33 cellular contexts compared by ENCODE assay signal in the genomic region with DNA sequence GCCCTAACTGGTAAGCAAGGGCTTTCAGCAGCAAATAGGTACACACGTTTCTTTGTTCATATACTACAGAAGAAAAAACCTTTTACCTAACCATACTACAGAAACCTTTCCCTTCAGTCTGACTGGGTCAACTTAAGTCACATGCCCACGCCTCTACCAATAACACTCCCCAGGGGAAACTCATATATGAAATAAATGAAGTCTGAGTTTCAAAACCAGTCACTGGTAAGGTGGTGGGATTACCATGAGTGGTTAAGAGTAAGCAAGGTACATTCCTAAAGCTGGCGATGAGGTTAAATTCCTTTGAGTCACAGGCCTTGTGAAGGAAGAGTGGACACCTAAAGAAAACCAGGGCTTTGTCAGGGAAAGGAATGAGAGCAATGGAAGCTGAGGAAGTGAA. TPM values are rescaled to one million over a fixed set of nuclear protein-coding genes. Genes with fewer than 3 reads are reported as not detected.
DNase-seq lines count a peak whose midpoint lies in the region; ATAC-seq and TF ChIP-seq lines count a peak whose summit lies in the region.
"Had no signal": no experiment of that assay in that cellular context is flagged by ENCODE, and none has a peak within 500 bp of the region (broad histone marks: within the 10 kb centered on the region; RNA-seq: fewer than 3 reads in every experiment).

No MANE protein-coding gene starts in this region.

- peak; percentile 61 for ATAC-seq in activated CD4-positive, alpha-beta T cell treated with anti-CD3 and anti-CD28 coated beads for 36 hours
- peak; percentile 61 for ATAC-seq in HG02885 (IDR thresholded peaks at IDR 0.05; ENCODE audit: poor library complexity, unreplicated experiment)
- ATAC-seq in stimulated activated naive CD8-positive, alpha-beta T cell treated with anti-CD3 and anti-CD28 coated beads, Interleukin-15, amount 100 ng/mL, for 72 hours = peak; percentile 63
- ATAC-seq: gastroesophageal sphincter; left cardiac atrium; naive thymus-derived CD8-positive, alpha-beta T cell; Panc1; sciatic nerve had no signal

- peak overlapping the region; percentile 4; the same call in 1 of the 2 replicates for H3K4me2 ChIP-seq in OCI-LY3 (ENCODE audit: low read length)

- H3K4me1 ChIP-seq in OCI-LY3 (ENCODE audit: low read length) = peaks cover 17% of the 10 kb centered on the region
- H3K4me1 ChIP-seq: gastroesophageal sphincter, upper lobe of left lung had no signal

- TF ChIP-seq CTCF in OCI-LY3 (IDR thresholded peaks at IDR 0.05; ENCODE audit: low read depth, low read length) = no peak

- H4K20me1 ChIP-seq in OCI-LY3 (ENCODE audit: insufficient read depth, low read length) = no peaks in the 10 kb centered on the region

- intact Hi-C loops in activated CD4-positive, alpha-beta T cell treated with anti-CD3 and anti-CD28 coated beads for 36 hours (cut with DNase I, micrococcal nuclease) = no loop called here
- intact Hi-C loops in activated CD4-positive, alpha-beta T cell treated with anti-CD3 and anti-CD28 coated beads, Interleukin-2, amount 10 ng/mL, durations not matched to agents 24 days and 14 days (cut with micrococcal nuclease) = no loop called here

- no peaks in the 10 kb centered on the region for H3K79me2 ChIP-seq in OCI-LY3 (ENCODE audit: low read length)

- H3K36me3 Mint-ChIP-seq in activated CD4-positive, alpha-beta T cell treated with anti-CD3 and anti-CD28 coated beads for 36 hours (ENCODE audit: low read depth) = no peaks in the 10 kb centered on the region
- no peaks in the 10 kb centered on the region for H3K36me3 Mint-ChIP-seq in activated CD4-positive, alpha-beta T cell treated with anti-CD3 and anti-CD28 coated beads, Interleukin-2, amount 10 ng/mL, durations not matched to agents 24 days and 14 days (ENCODE audit: low read depth)
- H3K36me3 Mint-ChIP-seq in activated CD4-positive, alpha-beta memory T cell treated with anti-CD3 and anti-CD28 coated beads, Interleukin-2, amount 10 ng/mL, durations not matched to agents 7 days and 5 days (ENCODE audit: low read depth) = no peaks in the 10 kb centered on the region
- H3K36me3 Mint-ChIP-seq: naive thymus-derived CD8-positive, alpha-beta T cell had no signal

- DNase-seq in activated CD4-positive, alpha-beta T cell treated with anti-CD3 and anti-CD28 coated beads for 36 hours = peak; percentile 6
- no peak for DNase-seq in activated CD4-positive, alpha-beta T cell treated with anti-CD3 and anti-CD28 coated beads, Interleukin-2, amount 10 ng/mL, durations not matched to agents 24 days and 14 days
- no peak for DNase-seq in stimulated activated naive CD8-positive, alpha-beta T cell treated with anti-CD3 and anti-CD28 coated beads, Interleukin-15, amount 100 ng/mL, for 72 hours
- no peak for DNase-seq in dedifferentiated amniotic fluid mesenchymal stem cell (ENCODE audit: extremely low spot score)
- DNase-seq in inferior parietal cortex (ENCODE audit: extremely low spot score) = no peak
- no peak for DNase-seq in activated CD4-positive, alpha-beta memory T cell treated with anti-CD3 and anti-CD28 coated beads, Interleukin-2, amount 10 ng/mL, durations not matched to agents 7 days and 5 days
- DNase-seq: activated CD4-positive, alpha-beta T cell treated with anti-CD3 and anti-CD28 coated beads for 1 hour; activated effector memory CD4-positive, alpha-beta T cell treated with anti-CD3 and anti-CD28 coated beads, Interleukin-2, amount 50 U/mL, for 16 hours; activated T-cell treated with anti-CD3 and anti-CD28 coated beads for 4 hours; aorta; C1 segment of cervical spinal cord; DMS153; hippocampal formation; Kasumi-1; left cardiac atrium; naive thymus-derived CD8-positive, alpha-beta T cell; NCI-H1417 treated with DMSO at 0.1 percent for 48 hours; NCI-H2081; NCI-H2227 treated with DMSO at 0.1 percent for 48 hours; NCI-H748 treated with DMSO at 0.1 percent for 48 hours; SHP77 treated with DMSO at 0.1 percent for 48 hours; stimulated activated CD8-positive, alpha-beta memory T cell treated with anti-CD3 and anti-CD28 coated beads, Interleukin-4, amount 100 ng/mL, for 48 hours; upper lobe of left lung had no signal

- H3K9ac ChIP-seq in OCI-LY3 (ENCODE audit: low read length) = no peak overlapping the region

- no peaks in the 10 kb centered on the region for H3K36me3 ChIP-seq in OCI-LY3 (replicated peaks; ENCODE audit: low read depth, low read length)
- H3K36me3 ChIP-seq: gastroesophageal sphincter, upper lobe of left lung had no signal

- POLR2A ChIA-PET in activated CD4-positive, alpha-beta T cell treated with anti-CD3 and anti-CD28 coated beads for 36 hours (lab: Charles Lee) = no interaction called here
- POLR2A ChIA-PET in activated CD4-positive, alpha-beta memory T cell treated with anti-CD3 and anti-CD28 coated beads, Interleukin-2, amount 10 ng/mL, durations not matched to agents 7 days and 5 days (lab: Charles Lee) = interaction anchor here (1.6 kb wide), 1 partner anchor 36 kb away, joined by 4 read pairs; no protein-coding TSS in a partner anchor

- no peaks in the 10 kb centered on the region for H3K9me3 ChIP-seq in OCI-LY3 (ENCODE audit: insufficient read depth, low read length)
- H3K9me3 ChIP-seq: gastroesophageal sphincter, upper lobe of left lung had no signal

- peak overlapping the region; percentile 45; the same call in 1 of the 2 replicates for H2AFZ ChIP-seq in OCI-LY3 (ENCODE audit: low read depth, low read length)

- H3K27me3 Mint-ChIP-seq in activated CD4-positive, alpha-beta T cell treated with anti-CD3 and anti-CD28 coated beads for 36 hours = peaks cover 16% of the 10 kb centered on the region
- H3K27me3 Mint-ChIP-seq in activated CD4-positive, alpha-beta T cell treated with anti-CD3 and anti-CD28 coated beads, Interleukin-2, amount 10 ng/mL, durations not matched to agents 24 days and 14 days = peaks cover 32% of the 10 kb centered on the region
- H3K27me3 Mint-ChIP-seq in stimulated activated naive CD8-positive, alpha-beta T cell treated with anti-CD3 and anti-CD28 coated beads, Interleukin-15, amount 100 ng/mL, for 72 hours = peaks cover 22% of the 10 kb centered on the region
- H3K27me3 Mint-ChIP-seq in activated CD4-positive, alpha-beta memory T cell treated with anti-CD3 and anti-CD28 coated beads, Interleukin-2, amount 10 ng/mL, durations not matched to agents 7 days and 5 days = peaks cover 21% of the 10 kb centered on the region

- H3K4me3 Mint-ChIP-seq in activated CD4-positive, alpha-beta T cell treated with anti-CD3 and anti-CD28 coated beads for 36 hours = no peak overlapping the region
- H3K4me3 Mint-ChIP-seq in activated CD4-positive, alpha-beta T cell treated with anti-CD3 and anti-CD28 coated beads, Interleukin-2, amount 10 ng/mL, durations not matched to agents 24 days and 14 days = no peak overlapping the region
- H3K4me3 Mint-ChIP-seq in stimulated activated naive CD8-positive, alpha-beta T cell treated with anti-CD3 and anti-CD28 coated beads, Interleukin-15, amount 100 ng/mL, for 72 hours = no peak overlapping the region
- no peak overlapping the region for H3K4me3 Mint-ChIP-seq in activated CD4-positive, alpha-beta memory T cell treated with anti-CD3 and anti-CD28 coated beads, Interleukin-2, amount 10 ng/mL, durations not matched to agents 7 days and 5 days
- H3K4me3 Mint-ChIP-seq: activated naive CD8-positive, alpha-beta T cell; naive thymus-derived CD8-positive, alpha-beta T cell; T-helper 2 cell treated with Interferon-gamma antibody and Interleukin-4, amounts not matched to agents 5 μg/mL and 100 μg/mL, for 36 hours had no signal

- no peaks in the 10 kb centered on the region for H3K27me3 ChIP-seq in OCI-LY3 (ENCODE audit: low read depth, low read length)
- H3K27me3 ChIP-seq: upper lobe of left lung had no signal

- no peaks in the 10 kb centered on the region for H3K4me1 Mint-ChIP-seq in activated CD4-positive, alpha-beta T cell treated with anti-CD3 and anti-CD28 coated beads for 36 hours
- no peaks in the 10 kb centered on the region for H3K4me1 Mint-ChIP-seq in activated CD4-positive, alpha-beta T cell treated with anti-CD3 and anti-CD28 coated beads, Interleukin-2, amount 10 ng/mL, durations not matched to agents 24 days and 14 days
- no peaks in the 10 kb centered on the region for H3K4me1 Mint-ChIP-seq in stimulated activated naive CD8-positive, alpha-beta T cell treated with anti-CD3 and anti-CD28 coated beads, Interleukin-15, amount 100 ng/mL, for 72 hours
- no peaks in the 10 kb centered on the region for H3K4me1 Mint-ChIP-seq in activated CD4-positive, alpha-beta memory T cell treated with anti-CD3 and anti-CD28 coated beads, Interleukin-2, amount 10 ng/mL, durations not matched to agents 7 days and 5 days

- H3K9me3 Mint-ChIP-seq in activated CD4-positive, alpha-beta T cell treated with anti-CD3 and anti-CD28 coated beads for 36 hours (ENCODE audit: low read depth) = no peaks in the 10 kb centered on the region
- H3K9me3 Mint-ChIP-seq in activated CD4-positive, alpha-beta T cell treated with anti-CD3 and anti-CD28 coated beads, Interleukin-2, amount 10 ng/mL, durations not matched to agents 24 days and 14 days = no peaks in the 10 kb centered on the region
- H3K9me3 Mint-ChIP-seq in stimulated activated naive CD8-positive, alpha-beta T cell treated with anti-CD3 and anti-CD28 coated beads, Interleukin-15, amount 100 ng/mL, for 72 hours = no peaks in the 10 kb centered on the region
- H3K9me3 Mint-ChIP-seq in activated CD4-positive, alpha-beta memory T cell treated with anti-CD3 and anti-CD28 coated beads, Interleukin-2, amount 10 ng/mL, durations not matched to agents 7 days and 5 days = no peaks in the 10 kb centered on the region
- H3K9me3 Mint-ChIP-seq: naive thymus-derived CD8-positive, alpha-beta T cell; T-helper 2 cell treated with Interferon-gamma antibody and Interleukin-4, amounts not matched to agents 5 μg/mL and 100 μg/mL, for 36 hours had no signal

- no peak overlapping the region for H3K27ac Mint-ChIP-seq in activated CD4-positive, alpha-beta T cell treated with anti-CD3 and anti-CD28 coated beads for 36 hours
- H3K27ac Mint-ChIP-seq in activated CD4-positive, alpha-beta T cell treated with anti-CD3 and anti-CD28 coated beads, Interleukin-2, amount 10 ng/mL, durations not matched to agents 24 days and 14 days = no peak overlapping the region
- H3K27ac Mint-ChIP-seq in stimulated activated naive CD8-positive, alpha-beta T cell treated with anti-CD3 and anti-CD28 coated beads, Interleukin-15, amount 100 ng/mL, for 72 hours = no peak overlapping the region
- H3K27ac Mint-ChIP-seq in activated CD4-positive, alpha-beta memory T cell treated with anti-CD3 and anti-CD28 coated beads, Interleukin-2, amount 10 ng/mL, durations not matched to agents 7 days and 5 days = no peak overlapping the region
- H3K27ac Mint-ChIP-seq: activated naive CD8-positive, alpha-beta T cell; progenitor cell of endocrine pancreas; T-helper 2 cell treated with Interferon-gamma antibody and Interleukin-4, amounts not matched to agents 5 μg/mL and 100 μg/mL, for 36 hours had no signal

- no peak overlapping the region for H3K27ac ChIP-seq in OCI-LY3 (ENCODE audit: low read length)
- H3K27ac ChIP-seq: 22Rv1, gastroesophageal sphincter, upper lobe of left lung had no signal

- CTCF ChIA-PET in activated CD4-positive, alpha-beta T cell treated with anti-CD3 and anti-CD28 coated beads for 36 hours (lab: Charles Lee) = no interaction called here
- CTCF ChIA-PET in activated CD4-positive, alpha-beta memory T cell treated with anti-CD3 and anti-CD28 coated beads, Interleukin-2, amount 10 ng/mL, durations not matched to agents 7 days and 5 days (lab: Charles Lee) = interaction anchor here (1.6 kb wide), 1 partner anchor 16 kb away, joined by 4 read pairs; no protein-coding TSS in a partner anchor

- H3K4me3 ChIP-seq in OCI-LY3 (ENCODE audit: low read length) = no peak overlapping the region
- H3K4me3 ChIP-seq: gastroesophageal sphincter, lung, upper lobe of left lung had no signal

RNA-seq across cellular contexts. Expression of gene KIF20B, which starts 21.4 kb away (rescaled TPM):
- 10 to 100 TPM; 74.6 to 86.2 TPM for total RNA-seq in activated CD4-positive, alpha-beta T cell treated with anti-CD3 and anti-CD28 coated beads for 36 hours
- 55.0 and 55.6 TPM in 2 replicates for total RNA-seq in activated CD4-positive, alpha-beta T cell treated with anti-CD3 and anti-CD28 coated beads, Interleukin-2, amount 10 ng/mL, durations not matched to agents 24 days and 14 days
- total RNA-seq in activated CD4-positive, alpha-beta memory T cell treated with anti-CD3 and anti-CD28 coated beads, Interleukin-2, amount 10 ng/mL, durations not matched to agents 7 days and 5 days = 10 to 100 TPM; 82.1 to 83.5 TPM

RNA-seq across cellular contexts. Expression of gene PANK1, which starts 34.9 kb away (rescaled TPM):
- total RNA-seq in activated CD4-positive, alpha-beta T cell treated with anti-CD3 and anti-CD28 coated beads for 36 hours = 1 to 10 TPM; 3.2 to 4.0 TPM
- total RNA-seq in activated CD4-positive, alpha-beta T cell treated with anti-CD3 and anti-CD28 coated beads, Interleukin-2, amount 10 ng/mL, durations not matched to agents 24 days and 14 days = 4.8 and 4.9 TPM in 2 replicates
- total RNA-seq in activated CD4-positive, alpha-beta memory T cell treated with anti-CD3 and anti-CD28 coated beads, Interleukin-2, amount 10 ng/mL, durations not matched to agents 7 days and 5 days = 1 to 10 TPM; 4.7 to 6.1 TPM
